ENCODE assay signal across 13 cellular contexts in the genomic region with DNA sequence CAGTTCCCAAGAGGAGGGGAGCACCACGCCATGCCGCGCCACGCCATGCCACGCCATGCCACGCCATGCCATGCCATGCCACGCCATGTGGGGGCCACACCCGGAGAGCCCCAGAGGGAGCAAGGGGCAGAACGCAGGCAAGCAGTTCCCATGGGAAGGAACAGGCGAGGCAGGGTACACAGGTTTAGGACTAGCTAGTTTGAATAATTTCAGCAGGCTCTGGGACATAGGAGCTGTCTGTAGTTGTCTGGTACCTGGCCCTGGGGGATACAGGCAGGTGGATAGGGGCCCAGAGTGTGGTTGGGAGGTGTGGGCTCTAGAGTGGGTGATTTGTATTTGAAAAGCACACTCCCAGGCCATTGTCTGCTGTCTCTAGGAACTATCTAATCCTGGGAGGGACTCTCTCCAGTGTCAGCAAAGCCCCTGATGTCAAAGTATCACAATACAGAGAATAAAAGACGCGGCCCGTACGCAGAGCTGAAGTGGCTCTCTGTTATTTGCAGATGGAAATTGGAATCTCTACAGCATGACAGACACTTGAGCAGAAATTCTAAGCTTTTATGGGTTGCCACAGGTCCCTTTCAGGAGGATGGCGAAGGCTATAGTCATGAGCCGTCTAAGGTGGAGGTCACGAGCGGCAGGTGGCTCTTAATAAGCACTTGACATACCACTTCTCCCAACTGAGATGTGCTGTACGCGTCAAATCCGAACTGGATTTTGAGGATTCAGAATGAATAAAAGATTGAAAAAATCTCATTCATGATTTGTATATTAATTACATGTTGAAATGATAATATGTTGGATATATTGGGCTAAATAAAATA.
DNase-seq lines count a peak whose midpoint lies in the region; ATAC-seq and TF ChIP-seq lines count a peak whose summit lies in the region.
"Had no signal": no experiment of that assay in that cellular context is flagged by ENCODE, and none has a peak within 500 bp of the region (broad histone marks: within the 10 kb centered on the region; RNA-seq: fewer than 3 reads in every experiment).

No MANE protein-coding gene starts in this region.

- TF ChIP-seq POLR2A in sigmoid colon (IDR thresholded peaks at IDR 0.05): no peak

- 82 to 88% methylated on average over 21 of the region's 21 CpGs for WGBS in sigmoid colon, 2 donors

- H3K4me1 Mint-ChIP-seq in activated B cell treated with CpG ODN at 0.5 μM for 24 hours: no peaks in the 10 kb centered on the region

- no peaks in the 10 kb centered on the region for H3K27me3 ChIP-seq in sigmoid colon
- H3K27me3 ChIP-seq: Peyer's patch had no signal

- intact Hi-C loops in activated B cell treated with CpG ODN at 0.5 μM for 24 hours (cut with micrococcal nuclease) (no loop called here), sigmoid colon (cut with DNase I) (loop anchor here (2.0 to 5.0 kb wide), 3 partner anchors 40 to 273 kb away; a partner anchor contains a TSS)

- TF ChIP-seq EP300 in sigmoid colon (IDR thresholded peaks at IDR 0.05): no peak

- peaks cover 0 to 49% (median 38%) of the 10 kb centered on the region in 4 donors for H3K4me1 ChIP-seq in sigmoid colon
- H3K4me1 ChIP-seq: foreskin keratinocyte had no signal

- H3K36me3 Mint-ChIP-seq in activated B cell treated with CpG ODN at 0.5 μM for 24 hours (ENCODE audit: low read depth): peaks cover under 1% of the 10 kb centered on the region

- no peak for ATAC-seq in activated B cell treated with CpG ODN at 0.5 μM for 24 hours (ENCODE audit: low read depth)
- ATAC-seq: foreskin keratinocyte; naive thymus-derived CD4-positive, alpha-beta T cell had no signal

- CTCF ChIA-PET in activated B cell treated with CpG ODN at 0.5 μM for 24 hours (lab: Charles Lee): no interaction called here

- DNase-seq in NCI-H2171 treated with DMSO at 0.1 percent for 48 hours (lab: John Stamatoyannopoulos, UW) (peak; percentile 35), NCI-H2171 (lab: John Stamatoyannopoulos, UW) (no peak), NCI-H2029 treated with DMSO at 0.1 percent for 48 hours (lab: John Stamatoyannopoulos, UW) (peak; percentile 96), activated B cell treated with CpG ODN at 0.5 μM for 24 hours (peak; percentile 3), sigmoid colon (no peak), EL (no peak)
- no peak for DNase-seq in activated naive CD4-positive, alpha-beta T cell treated with Interleukin-2 at 50 U/mL for 16 hours
- DNase-seq in stimulated activated naive CD4-positive, alpha-beta T cell (lab: John Stamatoyannopoulos, UW): no peak
- DNase-seq: Calu3; foreskin keratinocyte; naive thymus-derived CD4-positive, alpha-beta T cell; trophoblast cell had no signal

- TF ChIP-seq CTCF in activated B cell treated with CpG ODN at 0.5 μM for 24 hours (IDR thresholded peaks at IDR 0.05): no peak
- TF ChIP-seq CTCF in sigmoid colon (IDR thresholded peaks at IDR 0.05): no peak

- peaks cover 4% of the 10 kb centered on the region for H3K9me3 Mint-ChIP-seq in activated B cell treated with CpG ODN at 0.5 μM for 24 hours

- peaks cover 27% of the 10 kb centered on the region for H3K27me3 Mint-ChIP-seq in activated B cell treated with CpG ODN at 0.5 μM for 24 hours

- peak overlapping the region in 3 of 4 donors; percentile 23 to 91 (median 64) for H3K27ac ChIP-seq in sigmoid colon
- H3K27ac ChIP-seq: foreskin keratinocyte had no signal

- H3K27ac Mint-ChIP-seq in activated B cell treated with CpG ODN at 0.5 μM for 24 hours: no peak overlapping the region

- no peak overlapping the region for H3K4me3 Mint-ChIP-seq in activated B cell treated with CpG ODN at 0.5 μM for 24 hours
- H3K4me3 Mint-ChIP-seq: naive thymus-derived CD4-positive, alpha-beta T cell had no signal

- peaks cover 0 to 3% (median 0%) of the 10 kb centered on the region in 4 donors for H3K9me3 ChIP-seq in sigmoid colon

- H3K36me3 ChIP-seq in sigmoid colon: no peaks in the 10 kb centered on the region
- H3K36me3 ChIP-seq: Peyer's patch had no signal

- H3K4me3 ChIP-seq in sigmoid colon: no peak overlapping the region
- H3K4me3 ChIP-seq: Peyer's patch had no signal

- POLR2A ChIA-PET in activated B cell treated with CpG ODN at 0.5 μM for 24 hours (lab: Charles Lee): no interaction called here

Comparison
In these comparisons a context has a peak if more than half of its experiments do, and no peak if none do; other contexts are left out.
1. DNase-seq: peak in NCI-H2171 treated with DMSO at 0.1 percent for 48 hours (single experiment), NCI-H2029 treated with DMSO at 0.1 percent for 48 hours (single experiment) and activated B cell treated with CpG ODN at 0.5 μM for 24 hours (single experiment); none in NCI-H2171 (single experiment), sigmoid colon (single experiment), EL (single experiment), activated naive CD4-positive, alpha-beta T cell treated with Interleukin-2 at 50 U/mL for 16 hours (single experiment) and stimulated activated naive CD4-positive, alpha-beta T cell (0 of 6).